In genomic region chr22:18022851-18023250, GRCh38 we compare ENCODE assay signal across 8 cellular contexts. TPM values are rescaled to one million over a fixed set of nuclear protein-coding genes. Genes with fewer than 3 reads are reported as not detected.
DNase-seq lines count a peak whose midpoint lies in the region; ATAC-seq and TF ChIP-seq lines count a peak whose summit lies in the region.

No MANE protein-coding gene starts in this region.

- dilution Hi-C loops in mammary epithelial cell (cut with HindIII; ENCODE audit: low sequenced_read_pairs), result loop anchor here (5.0 kb wide), 1 partner anchor 36 kb away; no protein-coding TSS in a partner anchor

- peak overlapping the region; percentile 80 for H3K27ac ChIP-seq in mammary epithelial cell (ENCODE audit: insufficient read depth, low read depth, low read length)

- peak; percentile 27 for ATAC-seq in Right ventricle myocardium superior (ENCODE audit: poor library complexity)
- ATAC-seq in Right ventricle myocardium inferior, result no peak
- no peak for ATAC-seq in GM19455 (IDR thresholded peaks at IDR 0.05; ENCODE audit: unreplicated experiment)

- peak overlapping the region; percentile 69 for H3K27ac Mint-ChIP-seq in type B pancreatic cell

- no peaks in the 10 kb centered on the region for H3K9me3 Mint-ChIP-seq in type B pancreatic cell

- 5% methylated on average over 3 of the region's 3 CpGs for WGBS in mammary epithelial cell (ENCODE audit: low coverage, missing lambda C conversion rate)

- peak overlapping the region; percentile 98 for H3K4me2 ChIP-seq in mammary epithelial cell (ENCODE audit: insufficient read depth, low read depth, low read length)

- in situ Hi-C loops in mammary epithelial cell (cut with MboI; ENCODE audit: low sequenced_read_pairs in 2 of 2), result no loop called here

- CTCF ChIA-PET in mammary epithelial cell (lab: Charles Lee; ENCODE audit: low non-redundant PET), result interaction anchor here (0.6 to 1.1 kb wide), 2 partner anchors 34 to 53 kb away, joined by 4 read pairs; no protein-coding TSS in a partner anchor

- peaks cover 41% of the 10 kb centered on the region for H3K4me1 ChIP-seq in mammary epithelial cell (ENCODE audit: insufficient read depth, low read length)
- peaks cover 14% of the 10 kb centered on the region for H3K4me1 ChIP-seq in mucosa of stomach (ENCODE audit: control insufficient read depth, insufficient read depth, low read length)

- BruUV-seq in mammary epithelial cell (replicated peaks; lab: Mats Ljungman, UMichigan), result TSS peak; percentile 39

- peak in 1 of 2 donors; percentile 6 for TF ChIP-seq CTCF in mammary epithelial cell (conservative IDR thresholded peaks at IDR 0.05 in 1 of 2, IDR thresholded peaks at IDR 0.05 in 1 of 2; ENCODE audit: extremely low read depth in 1 of 2, insufficient read depth in 1 of 2, low read depth in 1 of 2, low read length in 2 of 2)
- TF ChIP-seq CTCF in type B pancreatic cell (conservative IDR thresholded peaks at IDR 0.05), result no peak

- peak overlapping the region; percentile 60 for H2AFZ ChIP-seq in mammary epithelial cell (ENCODE audit: low read depth, low read length)

- H3K27me3 ChIP-seq in mammary epithelial cell (ENCODE audit: insufficient read depth, low read length), result no peaks in the 10 kb centered on the region
- peaks cover 12% of the 10 kb centered on the region for H3K27me3 ChIP-seq in mucosa of stomach (ENCODE audit: control insufficient read depth, insufficient read depth, low read length)

- no peaks in the 10 kb centered on the region for H3K36me3 Mint-ChIP-seq in type B pancreatic cell

- H3K36me3 ChIP-seq in mammary epithelial cell (ENCODE audit: insufficient read depth, low read length), result no peaks in the 10 kb centered on the region
- no peaks in the 10 kb centered on the region for H3K36me3 ChIP-seq in mucosa of stomach (ENCODE audit: control insufficient read depth, insufficient read depth, low read length)

- intact Hi-C loops in Right ventricle myocardium superior (cut with DNase I), result loop anchor here (5.0 kb wide), 2 partner anchors 111 to 126 kb away; no protein-coding TSS in a partner anchor
- intact Hi-C loops in Right ventricle myocardium inferior (cut with DNase I), result no loop called here
- intact Hi-C loops in mammary epithelial cell (cut with micrococcal nuclease), result loop anchor here (1.0 to 5.0 kb wide), 3 partner anchors 22 to 111 kb away; no protein-coding TSS in a partner anchor

- peaks cover 19% of the 10 kb centered on the region for H3K27me3 Mint-ChIP-seq in type B pancreatic cell

- H3K79me2 ChIP-seq in mammary epithelial cell (ENCODE audit: insufficient read depth, low read length), result peaks cover 37% of the 10 kb centered on the region

- DNase-seq in Right ventricle myocardium superior (no peak), Right ventricle myocardium inferior (ENCODE audit: missing footprints) (no peak), mammary epithelial cell (no peak), type B pancreatic cell (ENCODE audit: extremely low spot score, unreplicated experiment) (no peak), NCI-H1105 treated with DMSO at 0.1 percent for 48 hours (lab: John Stamatoyannopoulos, UW) (no peak), kidney tubule cell (ENCODE audit: low spot score) (no peak)

- peaks cover 13% of the 10 kb centered on the region for H3K4me1 Mint-ChIP-seq in type B pancreatic cell (ENCODE audit: unreplicated experiment)

- peak overlapping the region; percentile 75 for H3K9ac ChIP-seq in mammary epithelial cell (ENCODE audit: insufficient read depth, low read length)
- peak overlapping the region; percentile 68 for H3K9ac ChIP-seq in mucosa of stomach (ENCODE audit: low read length)

- no peaks in the 10 kb centered on the region for H4K20me1 ChIP-seq in mammary epithelial cell (ENCODE audit: insufficient read depth, low read length)

- H3K4me3 Mint-ChIP-seq in type B pancreatic cell, result peak overlapping the region; percentile 100

- H3K9me3 ChIP-seq in mammary epithelial cell (replicated peaks; ENCODE audit: insufficient read depth, low read length) (no peaks in the 10 kb centered on the region), mucosa of stomach (ENCODE audit: control insufficient read depth, low read length) (no peaks in the 10 kb centered on the region)

- H3K4me3 ChIP-seq in mammary epithelial cell (replicated peaks in 1 of 3; ENCODE audit: insufficient read depth in 1 of 3, low read depth in 2 of 3, low read length in 3 of 3) (peak overlapping the region; percentile 67 to 74 (median 70)), mucosa of stomach (ENCODE audit: low read length) (no peak overlapping the region)

RNA-seq across cellular contexts. Expression of gene MICAL3, which starts 1.5 kb away (rescaled TPM):
- total RNA-seq in Right ventricle myocardium superior (78.9 TPM), Right ventricle myocardium inferior (85.7 TPM), mammary epithelial cell (100 to 1,000 TPM in 1 of 2 donors, 10 to 100 TPM in 1; 67.2 to 102 TPM), type B pancreatic cell (ENCODE audit: low replicate concordance) (36.4 and 56.4 TPM in 2 replicates)
- 31.3 TPM for polyA plus RNA-seq in mammary epithelial cell
- polyA minus RNA-seq in mammary epithelial cell, result 110 TPM

RNA-seq across cellular contexts. Expression of gene PEX26, which starts 54.9 kb away (rescaled TPM):
- 20.3 TPM for total RNA-seq in Right ventricle myocardium superior
- total RNA-seq in Right ventricle myocardium inferior, result 19.4 TPM
- total RNA-seq in mammary epithelial cell, result 10 to 100 TPM; 26.5 to 35.1 TPM
- polyA plus RNA-seq in mammary epithelial cell, result 20.1 TPM
- 62.6 TPM for polyA minus RNA-seq in mammary epithelial cell
- total RNA-seq in type B pancreatic cell (ENCODE audit: low replicate concordance), result 41.0 and 46.3 TPM in 2 replicates
